In genomic region chr15:29040367-29040745, GRCh38 we compare ENCODE assay signal across 14 cellular contexts.
DNase-seq lines count a peak whose midpoint lies in the region; ATAC-seq lines count a peak whose summit lies in the region.
"Had no signal": no experiment of that assay in that cellular context is flagged by ENCODE, and none has a peak within 500 bp of the region (broad histone marks: within the 10 kb centered on the region; RNA-seq: fewer than 3 reads in every experiment).

No MANE protein-coding gene starts in this region.

- no peak for ATAC-seq in stimulated activated naive CD8-positive, alpha-beta T cell treated with anti-CD3 and anti-CD28 coated beads, Interleukin-15, amount 100 ng/mL, for 72 hours
- no peak for ATAC-seq in stimulated activated naive CD8-positive, alpha-beta T cell treated with anti-CD3 and anti-CD28 coated beads, Interleukin-15, Interleukin-2, amounts not matched to agents 100 U/mL and 50 U/mL, for 24 hours
- ATAC-seq: heart right ventricle had no signal

- peak overlapping the region; percentile 32 for H3K27ac ChIP-seq in caudate nucleus (ENCODE audit: low read depth, low read length)
- no peak overlapping the region for H3K27ac ChIP-seq in Karpas-422 (ENCODE audit: low read length)
- H3K27ac ChIP-seq: heart right ventricle, thyroid gland had no signal

- no peaks in the 10 kb centered on the region for H3K27me3 ChIP-seq in Karpas-422 (ENCODE audit: low read length)
- H3K27me3 ChIP-seq: thyroid gland had no signal

- H3K9me2 ChIP-seq in Karpas-422 (replicated peaks; ENCODE audit: insufficient read depth, low read length): no peaks in the 10 kb centered on the region

- H4K20me1 ChIP-seq in Karpas-422 (ENCODE audit: insufficient read depth, low read depth, low read length): no peaks in the 10 kb centered on the region

- H3K9ac ChIP-seq in Karpas-422 (ENCODE audit: low read length): no peak overlapping the region

- H3K36me3 ChIP-seq in Karpas-422 (ENCODE audit: insufficient read depth, low read length): no peaks in the 10 kb centered on the region
- H3K36me3 ChIP-seq: heart right ventricle, thyroid gland had no signal

- H3K4me3 Mint-ChIP-seq in stimulated activated naive CD8-positive, alpha-beta T cell treated with anti-CD3 and anti-CD28 coated beads, Interleukin-15, amount 100 ng/mL, for 72 hours: peak overlapping the region; percentile 49 to 72

- no peaks in the 10 kb centered on the region for H3K9me3 Mint-ChIP-seq in stimulated activated naive CD8-positive, alpha-beta T cell treated with anti-CD3 and anti-CD28 coated beads, Interleukin-15, amount 100 ng/mL, for 72 hours

- no peaks in the 10 kb centered on the region for H3K27me3 Mint-ChIP-seq in stimulated activated naive CD8-positive, alpha-beta T cell treated with anti-CD3 and anti-CD28 coated beads, Interleukin-15, amount 100 ng/mL, for 72 hours

- H3K4me2 ChIP-seq in Karpas-422 (ENCODE audit: low read depth, low read length, poor library complexity, severe bottlenecking): no peak overlapping the region

- H3K79me2 ChIP-seq in Karpas-422 (ENCODE audit: low read length): no peaks in the 10 kb centered on the region

- no peaks in the 10 kb centered on the region for H3K9me3 ChIP-seq in Karpas-422 (ENCODE audit: low read length)
- H3K9me3 ChIP-seq: heart right ventricle, thyroid gland had no signal

- H2AFZ ChIP-seq in Karpas-422 (ENCODE audit: low read length): no peak overlapping the region

- no peaks in the 10 kb centered on the region for H3K4me1 ChIP-seq in Karpas-422 (ENCODE audit: low read length)
- H3K4me1 ChIP-seq: heart right ventricle, thyroid gland had no signal

- no peak overlapping the region for H3K4me3 ChIP-seq in Karpas-422 (ENCODE audit: low read length)
- H3K4me3 ChIP-seq: heart right ventricle, thyroid gland had no signal

- no peak for DNase-seq in stimulated activated naive CD8-positive, alpha-beta T cell treated with anti-CD3 and anti-CD28 coated beads, Interleukin-15, amount 100 ng/mL, for 72 hours
- no peak for DNase-seq in stimulated activated naive CD8-positive, alpha-beta T cell treated with anti-CD3 and anti-CD28 coated beads, Interleukin-15, Interleukin-2, amounts not matched to agents 100 U/mL and 50 U/mL, for 24 hours
- DNase-seq in caudate nucleus (lab: John Stamatoyannopoulos, UW) (peak in 11 of 61 donors; percentile 21 to 63 (median 35)), iris pigment epithelial cell (ENCODE audit: low read depth) (peak; percentile 95), NCI-H2081 treated with DMSO at 0.1 percent for 48 hours (lab: John Stamatoyannopoulos, UW) (no peak), SK-N-DZ (ENCODE audit: low spot score) (no peak), cerebellum (ENCODE audit: low spot score) (no peak), Karpas-422 (no peak)
- DNase-seq: aorta, DMS53, heart right ventricle, NCI-H1092 treated with DMSO at 0.1 percent for 48 hours, NCI-H2227 treated with DMSO at 0.1 percent for 48 hours, thyroid gland had no signal

- H3K27ac Mint-ChIP-seq in stimulated activated naive CD8-positive, alpha-beta T cell treated with anti-CD3 and anti-CD28 coated beads, Interleukin-15, amount 100 ng/mL, for 72 hours: no peak overlapping the region

- peaks cover 92% of the 10 kb centered on the region for H3K4me1 Mint-ChIP-seq in stimulated activated naive CD8-positive, alpha-beta T cell treated with anti-CD3 and anti-CD28 coated beads, Interleukin-15, amount 100 ng/mL, for 72 hours
